15 cellular contexts compared by ENCODE assay signal in the genomic region with DNA sequence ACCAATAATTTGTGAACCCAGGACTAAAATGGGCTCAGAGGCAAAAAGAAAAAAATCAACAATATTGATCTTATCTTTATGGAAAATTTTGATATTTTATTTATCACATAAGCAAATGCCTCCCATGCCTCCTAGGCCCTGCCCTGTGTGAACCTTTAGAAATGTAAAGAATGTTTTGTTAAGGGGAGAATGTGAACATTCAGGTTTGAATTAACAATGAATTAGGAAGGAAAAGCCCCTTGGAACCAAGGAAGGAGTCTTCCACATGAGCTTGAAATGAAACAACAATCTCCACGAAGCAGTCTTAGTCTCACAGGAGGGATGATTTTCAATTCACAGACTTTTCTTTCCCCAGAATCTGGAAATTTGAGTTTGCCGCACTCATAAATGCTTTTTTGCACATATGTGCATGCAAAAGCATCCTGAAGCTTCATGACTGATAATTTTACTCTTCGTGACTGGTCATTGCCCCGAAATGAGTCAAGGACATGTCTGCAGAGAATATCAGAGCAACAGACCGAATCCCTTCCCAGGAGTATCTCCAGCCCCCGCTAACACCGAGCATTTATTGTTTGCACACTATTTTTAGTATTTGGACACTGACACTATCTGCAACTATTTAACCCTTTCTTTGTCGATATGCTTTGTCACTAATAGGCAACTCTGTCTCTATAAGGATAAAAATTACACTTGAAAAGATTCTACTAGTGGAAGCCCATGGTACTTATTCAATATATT.
A peak's percentile ranks its signal among the peaks of the same experiment; 100 is the strongest.
DNase-seq lines count a peak whose midpoint lies in the region; ATAC-seq, FAIRE-seq and TF ChIP-seq lines count a peak whose summit lies in the region.
"Had no signal": no experiment of that assay in that cellular context is flagged by ENCODE, and none has a peak within 500 bp of the region (broad histone marks: within the 10 kb centered on the region; RNA-seq: fewer than 3 reads in every experiment).

No MANE protein-coding gene starts in this region.

- FAIRE-seq in urothelium cell line (lab: Jason Lieb, UNC): peak; percentile 46
- FAIRE-seq: GM12891 had no signal

- H3K9me3 ChIP-seq in heart left ventricle: peaks cover 0 to 3% (median 0%) of the 10 kb centered on the region in 12 donors
- H3K9me3 ChIP-seq: ovary had no signal

- H3K4me1 Mint-ChIP-seq in endothelial cell (ENCODE audit: unreplicated experiment): peaks cover 27% of the 10 kb centered on the region
- H3K4me1 Mint-ChIP-seq: activated B cell treated with CpG ODN at 0.5 μM for 24 hours had no signal

- peak in 2 of 4 donors; percentile 56 to 63 for ATAC-seq in heart left ventricle
- no peak for ATAC-seq in Right ventricle myocardium inferior
- peak; percentile 66 for ATAC-seq in left lobe of liver

- H3K27ac Mint-ChIP-seq in endothelial cell (ENCODE audit: unreplicated experiment): peak overlapping the region; percentile 94
- H3K27ac Mint-ChIP-seq: activated B cell treated with CpG ODN at 0.5 μM for 24 hours had no signal

- H3K4me3 ChIP-seq in heart left ventricle: peak overlapping the region in 2 of 12 donors; percentile 7 to 21
- H3K4me3 ChIP-seq: ovary had no signal

- no peak overlapping the region for H3K4me3 Mint-ChIP-seq in endothelial cell (ENCODE audit: unreplicated experiment)
- H3K4me3 Mint-ChIP-seq: activated B cell treated with CpG ODN at 0.5 μM for 24 hours had no signal

- no peaks in the 10 kb centered on the region for H3K36me3 Mint-ChIP-seq in endothelial cell (ENCODE audit: low read depth, unreplicated experiment)

- DNase-seq in heart left ventricle (no peak), Right ventricle myocardium inferior (ENCODE audit: missing footprints) (no peak), endothelial cell (ENCODE audit: low spot score) (no peak), left lobe of liver (ENCODE audit: low spot score) (no peak), urothelium cell line (ENCODE audit: low spot score) (peak; percentile 37), COLO668 (lab: John Stamatoyannopoulos, UW; ENCODE audit: unreplicated experiment) (no peak)
- DNase-seq in stimulated activated CD4-positive, alpha-beta T cell treated with anti-CD3 and anti-CD28 coated beads, Interleukin-4, amount 100 ng/mL, for 24 hours: no peak
- no peak for DNase-seq in activated CD4-positive, alpha-beta T cell treated with anti-CD3 and anti-CD28 coated beads for 1 hour
- DNase-seq: activated B cell treated with CpG ODN at 0.5 μM for 24 hours; activated T-cell treated with anti-CD3 and anti-CD28 coated beads, Interleukin-2, amount 50 U/mL, for 48 hours; DMS53; Kasumi-1; NCI-H345 had no signal

- TF ChIP-seq POLR2A in heart left ventricle (IDR thresholded peaks at IDR 0.05): no peak

- peaks cover 3% of the 10 kb centered on the region for H3K27me3 Mint-ChIP-seq in endothelial cell (ENCODE audit: unreplicated experiment)

- peak overlapping the region in 8 of 12 donors; percentile 7 to 73 (median 57) for H3K27ac ChIP-seq in heart left ventricle

- intact Hi-C loops in heart left ventricle (cut with DNase I) (no loop called here), Right ventricle myocardium inferior (cut with DNase I) (no loop called here)

- no peaks in the 10 kb centered on the region for H3K36me3 ChIP-seq in heart left ventricle
- H3K36me3 ChIP-seq: ovary had no signal

- no peaks in the 10 kb centered on the region for H3K9me3 Mint-ChIP-seq in endothelial cell (ENCODE audit: unreplicated experiment)
- H3K9me3 Mint-ChIP-seq: activated B cell treated with CpG ODN at 0.5 μM for 24 hours had no signal

- peaks cover 0 to 11% (median 0%) of the 10 kb centered on the region in 9 donors for H3K27me3 ChIP-seq in heart left ventricle
- H3K27me3 ChIP-seq: ovary had no signal

- WGBS in heart left ventricle, 4 donors: 12 to 17% (median 14%) methylated on average over 8 of the region's 8 CpGs

- peaks cover 0 to 24% (median 3%) of the 10 kb centered on the region in 12 donors for H3K4me1 ChIP-seq in heart left ventricle

- no peak for TF ChIP-seq CTCF in heart left ventricle (IDR thresholded peaks at IDR 0.05)
- no peak for TF ChIP-seq CTCF in endothelial cell (IDR thresholded peaks at IDR 0.05; ENCODE audit: unreplicated experiment)
